In genomic region chr7:2248984-2249694, GRCh38 we compare ENCODE assay signal across 8 cellular contexts. TPM values are rescaled to one million over a fixed set of nuclear protein-coding genes. Genes with fewer than 3 reads are reported as not detected.
DNase-seq lines count a peak whose midpoint lies in the region; ATAC-seq and TF ChIP-seq lines count a peak whose summit lies in the region.

No MANE protein-coding gene starts in this region.

- no TSS peak for BruUV-seq in Panc1 (replicated peaks; lab: Mats Ljungman, UMichigan)

- intact Hi-C loops in Panc1 (cut with micrococcal nuclease; ENCODE audit: unreplicated experiment) = loop anchor here (5.0 kb wide), 1 partner anchor 98 kb away; no protein-coding TSS in a partner anchor
- intact Hi-C loops in colonic mucosa (cut with DNase I) = loop anchor here (5.0 kb wide), 1 partner anchor 98 kb away; no protein-coding TSS in a partner anchor

- DNase-seq in BJ (ENCODE audit: low read depth) (peak; percentile 89), Panc1 (ENCODE audit: low read depth, low spot score) (no peak), colonic mucosa (peak; percentile 53), NCI-H187 (lab: John Stamatoyannopoulos, UW) (no peak)
- no peak for DNase-seq in stimulated activated naive CD4-positive, alpha-beta T cell (lab: John Stamatoyannopoulos, UW)

- CTCF ChIA-PET in BJ (lab: Yijun Ruan, JAX) = interaction anchor here (2.4 to 2.6 kb wide), 3 partner anchors 12 to 99 kb away, joined by 9 to 24 read pairs (median 11); no protein-coding TSS in a partner anchor
- CTCF ChIA-PET in Panc1 (lab: Charles Lee) = interaction anchor here (0.5 to 1.7 kb wide), 3 partner anchors 99 to 663 kb away, joined by 4 to 7 read pairs (median 6); no protein-coding TSS in a partner anchor

- H3K36me3 ChIP-seq in BJ (ENCODE audit: control insufficient read depth, insufficient read depth, low read length) (peaks cover 4% of the 10 kb centered on the region; the same call in 1 of the 2 replicates), Panc1 (ENCODE audit: control insufficient read depth, insufficient read depth, low read length) (no peaks in the 10 kb centered on the region), colonic mucosa (no peaks in the 10 kb centered on the region), muscle layer of duodenum (ENCODE audit: control insufficient read depth in 1 of 2, insufficient read depth in 2 of 2, low read length in 2 of 2) (peaks cover 0 to 22% of the 10 kb centered on the region in 2 donors)

- H3K4me3 ChIP-seq in BJ (ENCODE audit: low read depth, low read length) (no peak overlapping the region), Panc1 (ENCODE audit: low read depth in 2 of 2, low read length in 2 of 2) (no peak overlapping the region), colonic mucosa (no peak overlapping the region), muscle layer of duodenum (ENCODE audit: low read depth in 1 of 2, low read length in 2 of 2) (no peak overlapping the region)

- POLR2A ChIA-PET in BJ (lab: Charles Lee) (interaction anchor here (0.6 to 1.1 kb wide), 3 partner anchors 12 to 151 kb away, joined by 3 read pairs; no protein-coding TSS in a partner anchor), Panc1 (lab: Charles Lee) (interaction anchor here (0.5 to 0.7 kb wide), 4 partner anchors 17 to 459 kb away, joined by 3 to 9 read pairs (median 3); no protein-coding TSS in a partner anchor)

- H3K27ac ChIP-seq in Panc1 (ENCODE audit: low read length) = peak overlapping the region; percentile 55; the same call in 1 of the 2 replicates
- no peak overlapping the region for H3K27ac ChIP-seq in colonic mucosa
- H3K27ac ChIP-seq in muscle layer of duodenum (ENCODE audit: low read length) = peak overlapping the region; percentile 23

- in situ Hi-C loops in Panc1 (cut with HindIII; ENCODE audit: low pct_unique_long_range_greater_than_20kb, low sequenced_read_pairs) = no loop called here

- H3K4me1 ChIP-seq in Panc1 (ENCODE audit: control insufficient read depth, insufficient read depth, low read length) (peaks cover 5% of the 10 kb centered on the region), colonic mucosa (no peaks in the 10 kb centered on the region), muscle layer of duodenum (ENCODE audit: control insufficient read depth in 1 of 2, insufficient read depth in 2 of 2, low read length in 2 of 2) (peaks cover 3 to 8% of the 10 kb centered on the region in 2 donors)

- H3K9me3 ChIP-seq in Panc1 (ENCODE audit: control insufficient read depth, insufficient read depth, low read depth, low read length) = no peaks in the 10 kb centered on the region
- H3K9me3 ChIP-seq in colonic mucosa = no peaks in the 10 kb centered on the region
- no peaks in the 10 kb centered on the region for H3K9me3 ChIP-seq in muscle layer of duodenum (ENCODE audit: control insufficient read depth in 1 of 2, low read length in 2 of 2)

- no peak; the same call in 1 of the 2 replicates for TF ChIP-seq CTCF in BJ (IDR thresholded peaks at IDR 0.05; ENCODE audit: insufficient read depth, low read depth, low read length)
- TF ChIP-seq CTCF in Panc1 (IDR thresholded peaks at IDR 0.05) = no peak
- TF ChIP-seq CTCF in colonic mucosa (IDR thresholded peaks at IDR 0.05) = no peak

- no peaks in the 10 kb centered on the region for H3K27me3 ChIP-seq in BJ (ENCODE audit: control insufficient read depth, insufficient read depth, low read length)
- no peaks in the 10 kb centered on the region for H3K27me3 ChIP-seq in Panc1 (ENCODE audit: control insufficient read depth, insufficient read depth, low read length)
- H3K27me3 ChIP-seq in colonic mucosa = no peaks in the 10 kb centered on the region
- H3K27me3 ChIP-seq in muscle layer of duodenum (ENCODE audit: low read depth, low read length) = no peaks in the 10 kb centered on the region

- ATAC-seq in GM21529 (IDR thresholded peaks at IDR 0.05; ENCODE audit: unreplicated experiment) (peak; percentile 61), Panc1 (peak; percentile 63), GM21360 (IDR thresholded peaks at IDR 0.05; ENCODE audit: unreplicated experiment) (no peak)

- peak overlapping the region in 1 of 2 donors; percentile 46 for H3K9ac ChIP-seq in colonic mucosa (ENCODE audit: low read depth in 2 of 2, low read length in 2 of 2)

RNA-seq across cellular contexts. Expression of gene NUDT1, which starts 7.1 kb away (rescaled TPM):
- 19.3 and 22.0 TPM in 2 replicates for polyA plus RNA-seq in BJ (2011; rRNA removed)
- 6.8 and 10.7 TPM in 2 replicates for polyA minus RNA-seq in BJ (2011; rRNA and poly(A)+ RNA removed)
- total RNA-seq in Panc1 (2021; ENCODE audit: unreplicated experiment) (92.6 TPM), colonic mucosa (10 to 100 TPM; 15.0 to 51.6 TPM)
- 114 TPM for polyA plus RNA-seq in Panc1 (2012; ENCODE audit: insufficient read length)

RNA-seq across cellular contexts. Expression of gene MRM2, which starts 7.1 kb away (rescaled TPM):
- 16.3 and 27.3 TPM in 2 replicates for polyA plus RNA-seq in BJ (2011; rRNA removed)
- 9.3 and 10.0 TPM in 2 replicates for polyA minus RNA-seq in BJ (2011; rRNA and poly(A)+ RNA removed)
- total RNA-seq in Panc1 (2021; ENCODE audit: unreplicated experiment) (49.9 TPM), colonic mucosa (10 to 100 TPM; 17.3 to 27.0 TPM)
- 43.1 TPM for polyA plus RNA-seq in Panc1 (2012; ENCODE audit: insufficient read length)

RNA-seq across cellular contexts. Expression of gene MAD1L1, which starts 16.4 kb away (rescaled TPM):
- 18.3 and 32.0 TPM in 2 replicates for polyA plus RNA-seq in BJ (2011; rRNA removed)
- 21.6 and 24.2 TPM in 2 replicates for polyA minus RNA-seq in BJ (2011; rRNA and poly(A)+ RNA removed)
- 70.8 TPM for total RNA-seq in Panc1 (2021; ENCODE audit: unreplicated experiment)
- 68.1 TPM for polyA plus RNA-seq in Panc1 (2012; ENCODE audit: insufficient read length)
- 10 to 100 TPM; 18.2 to 47.0 TPM for total RNA-seq in colonic mucosa

Comparison
In these comparisons a context has a peak if more than half of its experiments do, and no peak if none do; other contexts are left out.
1. DNase-seq: peak in BJ (single experiment) and colonic mucosa (single experiment); none in Panc1 (single experiment), NCI-H187 (0 of 2) and stimulated activated naive CD4-positive, alpha-beta T cell (0 of 6).